ENCODE assay signal across 32 cellular contexts in genomic region chr17:41437254-41437653, GRCh38. TPM values are rescaled to one million over a fixed set of nuclear protein-coding genes. Genes with fewer than 3 reads are reported as not detected.
"Had no signal": no experiment of that assay in that cellular context is flagged by ENCODE, and none has a peak within 500 bp of the region (broad histone marks: within the 10 kb centered on the region; RNA-seq: fewer than 3 reads in every experiment).

No MANE protein-coding gene starts in this region.

- ATAC-seq: stimulated activated effector memory CD8-positive, alpha-beta T cell treated with anti-CD3 and anti-CD28 coated beads, Interleukin-12 subunit alpha, Interleukin-12 subunit beta, amount 100 ng/mL, for 72 hours; stimulated activated memory B cell treated with anti-CD40 and anti-IgM and Interleukin-4, amounts not matched to agents 10 μg/mL and 1 μg/mL and 100 μg/mL, for 72 hours; stimulated activated naive B cell treated with anti-CD40 and anti-IgM and Interleukin-4, amounts not matched to agents 10 μg/mL and 1 μg/mL and 100 μg/mL, for 72 hours; stimulated activated naive CD8-positive, alpha-beta T cell treated with anti-CD3 and anti-CD28 coated beads, Interleukin-15, amount 100 ng/mL, for 72 hours; stimulated activated naive CD8-positive, alpha-beta T cell treated with anti-CD3 and anti-CD28 coated beads, Interleukin-15, Interleukin-2, amounts not matched to agents 100 U/mL and 50 U/mL, for 24 hours; upper lobe of right lung had no signal

- H3K27ac Mint-ChIP-seq: stimulated activated effector memory CD8-positive, alpha-beta T cell treated with anti-CD3 and anti-CD28 coated beads, Interleukin-12 subunit alpha, Interleukin-12 subunit beta, amount 100 ng/mL, for 72 hours; stimulated activated memory B cell treated with anti-CD40 and anti-IgM and Interleukin-4, amounts not matched to agents 10 μg/mL and 1 μg/mL and 100 μg/mL, for 72 hours; stimulated activated naive B cell treated with anti-CD40 and anti-IgM and Interleukin-4, amounts not matched to agents 10 μg/mL and 1 μg/mL and 100 μg/mL, for 72 hours; stimulated activated naive CD8-positive, alpha-beta T cell treated with anti-CD3 and anti-CD28 coated beads, Interleukin-15, amount 100 ng/mL, for 72 hours; stimulated activated naive CD8-positive, alpha-beta T cell treated with anti-CD3 and anti-CD28 coated beads, Interleukin-15, Interleukin-2, amounts not matched to agents 100 ng/mL and 50 ng/mL, for 24 hours; type B pancreatic cell had no signal

- H3K4me1 ChIP-seq: suprapubic skin, testis, thyroid gland, tibial artery, tibial nerve, transverse colon, upper lobe of left lung, upper lobe of right lung, uterus had no signal

- H3K9me3 ChIP-seq: stomach, suprapubic skin, testis, thoracic aorta, thyroid gland, tibial artery, tibial nerve, transverse colon, upper lobe of left lung, upper lobe of right lung, uterus, vagina had no signal

- H3K4me3 Mint-ChIP-seq: stimulated activated effector memory CD8-positive, alpha-beta T cell treated with anti-CD3 and anti-CD28 coated beads, Interleukin-12 subunit alpha, Interleukin-12 subunit beta, amount 100 ng/mL, for 72 hours; stimulated activated memory B cell treated with anti-CD40 and anti-IgM and Interleukin-4, amounts not matched to agents 10 μg/mL and 1 μg/mL and 100 μg/mL, for 72 hours; stimulated activated naive B cell treated with anti-CD40 and anti-IgM and Interleukin-4, amounts not matched to agents 10 μg/mL and 1 μg/mL and 100 μg/mL, for 72 hours; stimulated activated naive CD8-positive, alpha-beta T cell treated with anti-CD3 and anti-CD28 coated beads, Interleukin-15, amount 100 ng/mL, for 72 hours; stimulated activated naive CD8-positive, alpha-beta T cell treated with anti-CD3 and anti-CD28 coated beads, Interleukin-15, Interleukin-2, amounts not matched to agents 100 ng/mL and 50 ng/mL, for 24 hours; type B pancreatic cell had no signal

- H3K27ac ChIP-seq: stomach, suprapubic skin, testis, thoracic aorta, thyroid gland, tibial artery, tibial nerve, transverse colon, upper lobe of left lung, upper lobe of right lung, uterus, vagina had no signal

- H3K36me3 Mint-ChIP-seq: stimulated activated effector memory CD8-positive, alpha-beta T cell treated with anti-CD3 and anti-CD28 coated beads, Interleukin-12 subunit alpha, Interleukin-12 subunit beta, amount 100 ng/mL, for 72 hours; stimulated activated memory B cell treated with anti-CD40 and anti-IgM and Interleukin-4, amounts not matched to agents 10 μg/mL and 1 μg/mL and 100 μg/mL, for 72 hours; stimulated activated naive B cell treated with anti-CD40 and anti-IgM and Interleukin-4, amounts not matched to agents 10 μg/mL and 1 μg/mL and 100 μg/mL, for 72 hours; type B pancreatic cell had no signal

- H3K9me3 Mint-ChIP-seq: stimulated activated effector memory CD8-positive, alpha-beta T cell treated with anti-CD3 and anti-CD28 coated beads, Interleukin-12 subunit alpha, Interleukin-12 subunit beta, amount 100 ng/mL, for 72 hours; stimulated activated memory B cell treated with anti-CD40 and anti-IgM and Interleukin-4, amounts not matched to agents 10 μg/mL and 1 μg/mL and 100 μg/mL, for 72 hours; stimulated activated naive B cell treated with anti-CD40 and anti-IgM and Interleukin-4, amounts not matched to agents 10 μg/mL and 1 μg/mL and 100 μg/mL, for 72 hours; stimulated activated naive CD8-positive, alpha-beta T cell treated with anti-CD3 and anti-CD28 coated beads, Interleukin-15, Interleukin-2, amounts not matched to agents 100 ng/mL and 50 ng/mL, for 24 hours; type B pancreatic cell had no signal

- H3K27me3 Mint-ChIP-seq: stimulated activated naive CD8-positive, alpha-beta T cell treated with anti-CD3 and anti-CD28 coated beads, Interleukin-15, amount 100 ng/mL, for 72 hours had no signal

- H3K36me3 ChIP-seq: stomach, suprapubic skin, thoracic aorta, thyroid gland, tibial artery, tibial nerve, transverse colon, upper lobe of left lung, upper lobe of right lung, uterus, vagina had no signal

- H3K4me1 Mint-ChIP-seq: stimulated activated effector memory CD8-positive, alpha-beta T cell treated with anti-CD3 and anti-CD28 coated beads, Interleukin-12 subunit alpha, Interleukin-12 subunit beta, amount 100 ng/mL, for 72 hours; stimulated activated memory B cell treated with anti-CD40 and anti-IgM and Interleukin-4, amounts not matched to agents 10 μg/mL and 1 μg/mL and 100 μg/mL, for 72 hours; stimulated activated naive B cell treated with anti-CD40 and anti-IgM and Interleukin-4, amounts not matched to agents 10 μg/mL and 1 μg/mL and 100 μg/mL, for 72 hours; stimulated activated naive CD8-positive, alpha-beta T cell treated with anti-CD3 and anti-CD28 coated beads, Interleukin-15, amount 100 ng/mL, for 72 hours had no signal

- H3K27me3 ChIP-seq: stomach, testis, thyroid gland, tibial nerve, upper lobe of left lung, upper lobe of right lung, uterus, vagina had no signal

- DNase-seq: stimulated activated CD4-positive, alpha-beta T cell treated with anti-CD3 and anti-CD28 coated beads, Interleukin-2, amount 100 ng/mL, for 48 hours; stimulated activated CD4-positive, alpha-beta T cell treated with anti-CD3 and anti-CD28 coated beads, Interleukin-4, amount 100 ng/mL, for 1 hour; stimulated activated CD4-positive, alpha-beta T cell treated with anti-CD3 and anti-CD28 coated beads, Interleukin-4, amount 100 ng/mL, for 24 hours; stimulated activated CD4-positive, alpha-beta T cell treated with anti-CD3 and anti-CD28 coated beads, Interleukin-4, amount 100 ng/mL, for 4 hours; stimulated activated CD8-positive, alpha-beta memory T cell treated with anti-CD3 and anti-CD28 coated beads, Interleukin-4, amount 100 ng/mL, for 48 hours; stimulated activated naive B cell treated with anti-CD40 and anti-IgM and Interleukin-4, amounts not matched to agents 10 μg/mL and 1 μg/mL and 100 μg/mL, for 72 hours; stimulated activated naive CD4-positive, alpha-beta T cell; stimulated activated naive CD4-positive, alpha-beta T cell treated with Interleukin-2 at 50 U/mL for 16 hours; stimulated activated naive CD8-positive, alpha-beta T cell treated with anti-CD3 and anti-CD28 coated beads, Interleukin-15, amount 100 ng/mL, for 72 hours; stimulated activated naive CD8-positive, alpha-beta T cell treated with anti-CD3 and anti-CD28 coated beads, Interleukin-15, Interleukin-2, amounts not matched to agents 100 U/mL and 50 U/mL, for 24 hours; stomach; substantia nigra; testis; thyroid gland; tibial artery; transverse colon; trophoblast cell; upper lobe of right lung; uterus had no signal

- H3K4me3 ChIP-seq: stomach, suprapubic skin, testis, thoracic aorta, thyroid gland, tibial artery, tibial nerve, transverse colon, upper lobe of left lung, upper lobe of right lung, uterus, vagina had no signal

RNA-seq across cellular contexts. Expression of gene KRT38, which starts 3.5 kb away (rescaled TPM):
- total RNA-seq: stomach, subcutaneous adipose tissue, temporal lobe, testis, thoracic aorta, thyroid gland, tibial nerve, transverse colon, upper lobe of left lung, upper lobe of right lung, ureter, urinary bladder, uterus, vagina had no signal
- polyA plus RNA-seq: stomach, urinary bladder had no signal

RNA-seq across cellular contexts. Expression of gene KRT37, which starts 12.9 kb away (rescaled TPM):
- total RNA-seq: stomach, subcutaneous adipose tissue, temporal lobe, testis, thoracic aorta, thyroid gland, tibial nerve, transverse colon, upper lobe of left lung, upper lobe of right lung, ureter, urinary bladder, uterus, vagina had no signal
- polyA plus RNA-seq: stomach, urinary bladder had no signal

RNA-seq across cellular contexts. Expression of gene KRT32, which starts 29.9 kb away (rescaled TPM):
- total RNA-seq: stomach, subcutaneous adipose tissue, temporal lobe, thoracic aorta, thyroid gland, transverse colon, upper lobe of left lung, upper lobe of right lung, ureter, urinary bladder, uterus, vagina had no signal
- polyA plus RNA-seq: urinary bladder had no signal

RNA-seq across cellular contexts. Expression of gene KRT31, which starts 39.8 kb away (rescaled TPM):
- total RNA-seq: stomach, subcutaneous adipose tissue, thoracic aorta, thyroid gland, tibial nerve, transverse colon, upper lobe of left lung, upper lobe of right lung, ureter, uterus, vagina had no signal
- polyA plus RNA-seq: urinary bladder had no signal

RNA-seq across cellular contexts. Expression of gene KRT35, which starts 43.7 kb away (rescaled TPM):
- total RNA-seq: stomach, subcutaneous adipose tissue, temporal lobe, testis, thoracic aorta, thyroid gland, tibial nerve, transverse colon, upper lobe of left lung, upper lobe of right lung, ureter, urinary bladder, uterus, vagina had no signal
- polyA plus RNA-seq: stomach, urinary bladder had no signal
